11 cellular contexts compared by ENCODE assay signal in the genomic region with DNA sequence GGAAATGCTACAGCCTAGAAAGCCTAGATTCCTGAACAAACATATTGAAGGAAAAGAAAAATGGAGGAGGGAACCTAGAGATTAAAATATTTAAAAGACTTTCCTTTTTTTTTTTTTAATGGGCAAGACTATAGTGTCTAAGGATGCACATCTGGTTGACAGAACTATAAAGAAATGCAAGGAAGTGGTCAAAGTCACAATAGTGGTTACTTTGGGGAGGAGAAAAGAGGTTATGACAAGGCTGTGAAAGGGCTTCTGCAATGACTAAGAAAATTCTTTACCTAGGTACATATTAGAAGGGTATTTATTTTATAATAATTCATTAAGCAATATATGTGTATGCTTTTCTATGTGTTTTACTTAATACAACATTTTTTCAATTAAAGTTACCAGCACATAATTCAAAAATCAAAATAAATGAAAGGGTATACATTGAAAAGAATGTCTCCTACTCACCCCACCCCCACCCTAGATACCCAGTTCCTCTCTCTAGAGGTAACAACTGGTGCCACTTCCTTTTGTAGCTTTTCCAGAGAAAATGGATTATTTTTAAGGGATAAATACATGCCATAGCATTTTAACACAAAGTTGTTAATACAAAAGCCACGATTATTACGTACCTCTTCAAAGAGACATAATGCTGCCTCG.
A peak's percentile ranks its signal among the peaks of the same experiment; 100 is the strongest.
DNase-seq lines count a peak whose midpoint lies in the region; ATAC-seq and TF ChIP-seq lines count a peak whose summit lies in the region.
"Had no signal": no experiment of that assay in that cellular context is flagged by ENCODE, and none has a peak within 500 bp of the region (broad histone marks: within the 10 kb centered on the region; RNA-seq: fewer than 3 reads in every experiment).

No MANE protein-coding gene starts in this region.

- H2BK12ac ChIP-seq in mesenchymal stem cell (ENCODE audit: low read length in 2 of 2), result no peak overlapping the region

- no peaks in the 10 kb centered on the region for H3K27me3 Mint-ChIP-seq in CD4-positive, alpha-beta memory T cell

- 82 to 86% methylated on average over 3 of the region's 3 CpGs for WGBS in tibial nerve, 2 donors
- WGBS in mesenchymal stem cell, result 85% methylated on average over 3 of the region's 3 CpGs

- peaks cover 23% of the 10 kb centered on the region for H3K79me1 ChIP-seq in mesenchymal stem cell (replicated peaks; ENCODE audit: low read length, poor library complexity, severe bottlenecking)

- H3K36me3 ChIP-seq in CD4-positive, alpha-beta memory T cell (ENCODE audit: insufficient read depth, low read length), result no peaks in the 10 kb centered on the region
- H3K36me3 ChIP-seq in tibial nerve, result peaks cover 0 to 12% (median 0%) of the 10 kb centered on the region in 3 donors
- peaks cover 0 to 6% of the 10 kb centered on the region in 2 experiments for H3K36me3 ChIP-seq in mesenchymal stem cell (ENCODE audit: control insufficient read depth in 1 of 2, insufficient read depth in 2 of 2, low read depth in 1 of 2, low read length in 2 of 2)

- CTCF ChIA-PET in CD4-positive, alpha-beta memory T cell (lab: Charles Lee; ENCODE audit: partially characterized antibody), result interaction anchor here (1.2 kb wide), 1 partner anchor 182 kb away, joined by 3 read pairs; no protein-coding TSS in a partner anchor

- no peak overlapping the region for H3K4ac ChIP-seq in mesenchymal stem cell (ENCODE audit: low read depth in 1 of 2, low read length in 2 of 2)

- no peak overlapping the region for H2AK5ac ChIP-seq in mesenchymal stem cell (ENCODE audit: low read length, severe bottlenecking)

- H3K9me3 Mint-ChIP-seq in CD4-positive, alpha-beta memory T cell, result peaks cover 0 to 1% (median 0%) of the 10 kb centered on the region in 8 donors

- H4K91ac ChIP-seq in mesenchymal stem cell (ENCODE audit: low read length), result no peak overlapping the region

- peaks cover 42% of the 10 kb centered on the region for H3K4me1 ChIP-seq in CD4-positive, alpha-beta memory T cell (ENCODE audit: insufficient read depth, low read length)
- peaks cover 0 to 33% (median 0%) of the 10 kb centered on the region in 4 donors for H3K4me1 ChIP-seq in tibial nerve
- no peaks in the 10 kb centered on the region for H3K4me1 ChIP-seq in mesenchymal stem cell (ENCODE audit: control insufficient read depth, insufficient read depth, low read depth, low read length)

- peak overlapping the region in 2 of 7 donors; percentile 14 to 59 for H3K27ac Mint-ChIP-seq in CD4-positive, alpha-beta memory T cell

- no peak overlapping the region for H2BK15ac ChIP-seq in mesenchymal stem cell (ENCODE audit: low read depth, poor library complexity, severe bottlenecking)

- peak in 3 of 5 donors; percentile 22 to 33 (median 25) for DNase-seq in CD4-positive, alpha-beta memory T cell
- DNase-seq in NB4 (ENCODE audit: low read depth) (peak; percentile 59), fibroblast of pulmonary artery (ENCODE audit: low read depth) (peak; percentile 6), tibial nerve (ENCODE audit: low spot score in 2 of 2) (no peak), mesenchymal stem cell (no peak), medulla oblongata (ENCODE audit: extremely low spot score) (no peak)
- DNase-seq: DMS 273 treated with DMSO at 0.1 percent for 48 hours, left colon had no signal

- H2BK120ac ChIP-seq in mesenchymal stem cell (ENCODE audit: low read depth, low read length), result no peak overlapping the region

- no peak for TF ChIP-seq CTCF in NB4 (IDR thresholded peaks at IDR 0.05; ENCODE audit: low read depth, low read length)
- TF ChIP-seq CTCF in fibroblast of pulmonary artery (IDR thresholded peaks at IDR 0.05; ENCODE audit: low read length, missing control alignments), result no peak
- TF ChIP-seq CTCF in tibial nerve (IDR thresholded peaks at IDR 0.05), result no peak

- no peak overlapping the region for H3K23ac ChIP-seq in mesenchymal stem cell (ENCODE audit: low read length in 2 of 2)

- no peaks in the 10 kb centered on the region for H3K9me3 ChIP-seq in CD4-positive, alpha-beta memory T cell (ENCODE audit: control insufficient read depth in 1 of 2, low read length in 2 of 2)
- H3K9me3 ChIP-seq in tibial nerve, result no peaks in the 10 kb centered on the region
- no peaks in the 10 kb centered on the region for H3K9me3 ChIP-seq in mesenchymal stem cell (ENCODE audit: control insufficient read depth, low read length)

- H4K8ac ChIP-seq in mesenchymal stem cell (ENCODE audit: low read length), result no peak overlapping the region

- H3K18ac ChIP-seq in mesenchymal stem cell (ENCODE audit: low read depth in 1 of 2, low read length in 2 of 2), result no peak overlapping the region

- TF ChIP-seq POLR2A in NB4 (IDR thresholded peaks at IDR 0.05; ENCODE audit: extremely low read depth, insufficient read length) (no peak), tibial nerve (IDR thresholded peaks at IDR 0.05) (no peak)

- H2BK5ac ChIP-seq in mesenchymal stem cell (ENCODE audit: low read depth, low read length, poor library complexity, severe bottlenecking), result no peak overlapping the region

- no peak overlapping the region for H3K14ac ChIP-seq in mesenchymal stem cell (ENCODE audit: low read length in 2 of 2)

- intact Hi-C loops in CD4-positive, alpha-beta memory T cell (cut with micrococcal nuclease), result no loop called here

- no peak overlapping the region for H3K4me2 ChIP-seq in mesenchymal stem cell (ENCODE audit: low read length, poor library complexity, severe bottlenecking)

- POLR2A ChIA-PET in CD4-positive, alpha-beta memory T cell (lab: Charles Lee; ENCODE audit: partially characterized antibody), result no interaction called here

- H3K27me3 ChIP-seq in CD4-positive, alpha-beta memory T cell (ENCODE audit: insufficient read depth, low read length), result no peaks in the 10 kb centered on the region
- H3K27me3 ChIP-seq in tibial nerve (no peaks in the 10 kb centered on the region), mesenchymal stem cell (ENCODE audit: control insufficient read depth in 1 of 2, insufficient read depth in 1 of 2, low read length in 2 of 2) (no peaks in the 10 kb centered on the region)

- peak overlapping the region in 3 of 8 donors; percentile 8 to 55 (median 20) for H3K4me3 Mint-ChIP-seq in CD4-positive, alpha-beta memory T cell

- TF ChIP-seq EP300 in tibial nerve (IDR thresholded peaks at IDR 0.05), result no peak

- ATAC-seq in GM19043 (IDR thresholded peaks at IDR 0.05; ENCODE audit: low read depth, unreplicated experiment), result peak; percentile 53
- no peak for ATAC-seq in GM18519 (IDR thresholded peaks at IDR 0.05; ENCODE audit: low FRiP score, unreplicated experiment)
- ATAC-seq: left colon, sciatic nerve had no signal

- no peak overlapping the region for H2AFZ ChIP-seq in mesenchymal stem cell (ENCODE audit: low read depth, low read length)

- peaks cover 42 to 59% (median 52%) of the 10 kb centered on the region in 4 donors for H3K4me1 Mint-ChIP-seq in CD4-positive, alpha-beta memory T cell

- peaks cover 8 to 30% of the 10 kb centered on the region in 2 donors for H3K36me3 Mint-ChIP-seq in CD4-positive, alpha-beta memory T cell

- no peak overlapping the region for H3K27ac ChIP-seq in CD4-positive, alpha-beta memory T cell (ENCODE audit: low read depth, low read length)
- H3K27ac ChIP-seq in tibial nerve (no peak overlapping the region), mesenchymal stem cell (ENCODE audit: low read length, poor library complexity, severe bottlenecking) (no peak overlapping the region)

- no peak overlapping the region for H3K4me3 ChIP-seq in CD4-positive, alpha-beta memory T cell (ENCODE audit: low read length in 2 of 2)
- H3K4me3 ChIP-seq in NB4 (ENCODE audit: low read depth, low read length) (no peak overlapping the region), fibroblast of pulmonary artery (replicated peaks; ENCODE audit: low read depth, low read length) (no peak overlapping the region), tibial nerve (no peak overlapping the region), mesenchymal stem cell (ENCODE audit: insufficient read depth in 1 of 2, low read depth in 1 of 2, low read length in 2 of 2) (no peak overlapping the region)

- no peak overlapping the region for H3K9ac ChIP-seq in mesenchymal stem cell (ENCODE audit: low read length)

Comparison
In these comparisons a context has a peak if more than half of its experiments do, and no peak if none do; other contexts are left out.
1. DNase-seq: peak in CD4-positive, alpha-beta memory T cell (3 of 5), NB4 (single experiment) and fibroblast of pulmonary artery (single experiment); none in tibial nerve (0 of 2), mesenchymal stem cell (single experiment) and medulla oblongata (single experiment).